In the genomic region with DNA sequence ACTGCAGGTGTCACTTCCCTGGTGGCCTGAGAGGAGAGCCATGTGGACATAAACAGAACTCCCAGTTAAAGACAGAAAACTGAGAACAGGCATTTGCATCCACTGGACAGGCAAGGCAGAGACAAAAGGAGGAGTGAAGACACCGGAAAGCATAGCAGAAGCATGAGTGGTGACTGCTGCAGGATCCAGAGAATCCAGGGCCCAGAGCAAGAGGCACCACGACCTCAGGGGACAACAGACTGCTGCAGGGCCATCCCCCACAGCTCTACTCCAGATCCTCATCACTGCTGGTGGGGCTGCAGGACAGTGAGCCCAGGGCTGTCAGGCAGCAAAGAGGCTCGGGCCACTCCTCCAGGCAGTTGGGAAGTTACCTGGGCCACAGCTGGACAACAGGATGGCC, we compare ENCODE assay signal across 14 cellular contexts. TPM values are rescaled to one million over a fixed set of nuclear protein-coding genes. Genes with fewer than 3 reads are reported as not detected.
"Had no signal": no experiment of that assay in that cellular context is flagged by ENCODE, and none has a peak within 500 bp of the region (broad histone marks: within the 10 kb centered on the region; RNA-seq: fewer than 3 reads in every experiment).

No MANE protein-coding gene starts in this region.

- H3K9me3 ChIP-seq: gastroesophageal sphincter, left ventricle myocardium inferior, right atrium auricular region, tibial artery had no signal

- H3K27ac Mint-ChIP-seq: activated CD4-positive, alpha-beta memory T cell treated with anti-CD3 and anti-CD28 coated beads for 36 hours; activated naive CD4-positive, alpha-beta T cell treated with anti-CD3 and anti-CD28 coated beads, Interleukin-2, amount 50 U/mL, for 24 hours; activated T-helper 1 cell treated with anti-CD3 and anti-CD28 coated beads, Interleukin-12 subunit alpha, Interleukin-12 subunit beta, Interleukin-2, Interleukin-4 antibody, amounts not matched to agents 30 ng/mL and 10 ng/mL and 1 ng/mL, durations not matched to agents 14 hours and 24 hours and 36 hours; dendritic cell treated with granulocyte-macrophage colony-stimulating factor and Interleukin-4, amounts not matched to agents 40 ng/mL and 50 ng/mL, for 4 days had no signal

- H3K4me1 Mint-ChIP-seq: activated naive CD4-positive, alpha-beta T cell treated with anti-CD3 and anti-CD28 coated beads, Interleukin-2, amount 50 U/mL, for 24 hours had no signal

- ATAC-seq: effector memory CD8-positive, alpha-beta T cell; gastroesophageal sphincter had no signal

- H3K4me2 ChIP-seq: smooth muscle cell had no signal

- H3K27me3 ChIP-seq: brain microvascular endothelial cell, gastroesophageal sphincter, right atrium auricular region, tibial artery had no signal

- H3K27ac ChIP-seq: brain microvascular endothelial cell, left ventricle myocardium inferior, right atrium auricular region, tibial artery had no signal

- DNase-seq: activated CD4-positive, alpha-beta memory T cell treated with anti-CD3 and anti-CD28 coated beads for 36 hours; amniotic stem cell; brain microvascular endothelial cell; effector memory CD8-positive, alpha-beta T cell; left ventricle myocardium inferior; mesendoderm; tibial artery had no signal

- H3K27me3 Mint-ChIP-seq: activated CD4-positive, alpha-beta memory T cell treated with anti-CD3 and anti-CD28 coated beads for 36 hours; activated naive CD4-positive, alpha-beta T cell treated with anti-CD3 and anti-CD28 coated beads, Interleukin-2, amount 50 U/mL, for 24 hours; dendritic cell treated with granulocyte-macrophage colony-stimulating factor and Interleukin-4, amounts not matched to agents 40 ng/mL and 50 ng/mL, for 4 days; effector memory CD8-positive, alpha-beta T cell had no signal

- H3K4me3 Mint-ChIP-seq: activated CD4-positive, alpha-beta memory T cell treated with anti-CD3 and anti-CD28 coated beads for 36 hours; activated naive CD4-positive, alpha-beta T cell treated with anti-CD3 and anti-CD28 coated beads, Interleukin-2, amount 50 U/mL, for 24 hours; activated T-helper 1 cell treated with anti-CD3 and anti-CD28 coated beads, Interleukin-12 subunit alpha, Interleukin-12 subunit beta, Interleukin-2, Interleukin-4 antibody, amounts not matched to agents 30 ng/mL and 10 ng/mL and 1 ng/mL, durations not matched to agents 14 hours and 24 hours and 36 hours; dendritic cell treated with granulocyte-macrophage colony-stimulating factor and Interleukin-4, amounts not matched to agents 40 ng/mL and 50 ng/mL, for 4 days; effector memory CD8-positive, alpha-beta T cell had no signal

- H3K9me3 Mint-ChIP-seq: activated CD4-positive, alpha-beta memory T cell treated with anti-CD3 and anti-CD28 coated beads for 36 hours; activated naive CD4-positive, alpha-beta T cell treated with anti-CD3 and anti-CD28 coated beads, Interleukin-2, amount 50 U/mL, for 24 hours; activated T-helper 1 cell treated with anti-CD3 and anti-CD28 coated beads, Interleukin-12 subunit alpha, Interleukin-12 subunit beta, Interleukin-2, Interleukin-4 antibody, amounts not matched to agents 30 ng/mL and 10 ng/mL and 1 ng/mL, durations not matched to agents 14 hours and 24 hours and 36 hours; dendritic cell treated with granulocyte-macrophage colony-stimulating factor and Interleukin-4, amounts not matched to agents 40 ng/mL and 50 ng/mL, for 4 days; effector memory CD8-positive, alpha-beta T cell had no signal

RNA-seq across cellular contexts. Expression of a gene that starts 55.0 kb away (rescaled TPM):
- total RNA-seq: activated CD4-positive, alpha-beta memory T cell treated with anti-CD3 and anti-CD28 coated beads for 36 hours; activated T-helper 1 cell treated with anti-CD3 and anti-CD28 coated beads, Interleukin-12 subunit alpha, Interleukin-12 subunit beta, Interleukin-2, Interleukin-4 antibody, amounts not matched to agents 30 ng/mL and 10 ng/mL and 1 ng/mL, durations not matched to agents 14 hours and 24 hours and 36 hours; smooth muscle cell; T-helper 2 cell treated with Interferon-gamma antibody and Interleukin-4, amounts not matched to agents 100 ng/mL and 5 ng/mL, for 36 hours had no signal
